Comparison of ENCODE assay signal across 8 cellular contexts in genomic region chr19:58154679-58155648, GRCh38. TPM values are rescaled to one million over a fixed set of nuclear protein-coding genes. Genes with fewer than 3 reads are reported as not detected.
A peak's percentile ranks its signal among the peaks of the same experiment; 100 is the strongest.
DNase-seq lines count a peak whose midpoint lies in the region; FAIRE-seq and TF ChIP-seq lines count a peak whose summit lies in the region.

No MANE protein-coding gene starts in this region.

- no peaks in the 10 kb centered on the region for H3K36me3 ChIP-seq in HUES64 (ENCODE audit: insufficient read depth, low read length)

- peaks cover 35% of the 10 kb centered on the region for H3K36me3 Mint-ChIP-seq in nephron (ENCODE audit: low read depth)

- H3K27me3 ChIP-seq in HUES64 (ENCODE audit: insufficient read depth, low read length) = no peaks in the 10 kb centered on the region

- H3K4me3 ChIP-seq in HUES64 (ENCODE audit: low read length) = peak overlapping the region; percentile 98

- peak; percentile 93 for DNase-seq in COR-L47 (lab: John Stamatoyannopoulos, UW)
- peak; percentile 96 for DNase-seq in GM20000 (ENCODE audit: low spot score)
- peak; percentile 76 for DNase-seq in RCC 7860 (ENCODE audit: low spot score)
- peak; percentile 80 for DNase-seq in activated gamma-delta T cell (lab: John Stamatoyannopoulos, UW)
- peak; percentile 84 for DNase-seq in fibroblast of the conjunctiva (ENCODE audit: low read depth)
- DNase-seq in stimulated activated naive CD4-positive, alpha-beta T cell treated with Interleukin-2 at 50 U/mL for 16 hours (lab: John Stamatoyannopoulos, UW) = peak; percentile 95

- H3K4me3 Mint-ChIP-seq in nephron = peak overlapping the region; percentile 84 to 93 (median 91)

- 9% methylated on average over 83 of the region's 85 CpGs for WGBS in HUES64

- TF ChIP-seq CTCF in GM20000 (IDR thresholded peaks at IDR 0.05; ENCODE audit: extremely low read depth, missing control alignments) = peak; percentile 97
- peak; percentile 98 to 99 (median 98) for TF ChIP-seq CTCF in nephron (IDR thresholded peaks at IDR 0.05; ENCODE audit: unreplicated experiment in 3 of 3)

- no peaks in the 10 kb centered on the region for H3K9me3 ChIP-seq in HUES64 (ENCODE audit: insufficient read depth, low read depth, low read length)

- peaks cover 45% of the 10 kb centered on the region for H3K9me3 Mint-ChIP-seq in nephron

- no peak for FAIRE-seq in RCC 7860 (lab: Jason Lieb, UNC)

- peak overlapping the region; percentile 77 to 93 (median 90) for H3K27ac Mint-ChIP-seq in nephron

- H3K27me3 Mint-ChIP-seq in nephron (ENCODE audit: low read depth) = no peaks in the 10 kb centered on the region

- no peaks in the 10 kb centered on the region; the same call in 1 of the 2 replicates for H3K4me1 ChIP-seq in HUES64 (ENCODE audit: insufficient read depth, low read length)

- peak overlapping the region; percentile 76 for H3K27ac ChIP-seq in HUES64 (ENCODE audit: low read depth, low read length)

- peak overlapping the region; percentile 94 for H3K9ac ChIP-seq in HUES64 (ENCODE audit: low read depth, low read length)

- peaks cover 2% of the 10 kb centered on the region for H3K4me1 Mint-ChIP-seq in nephron

RNA-seq across cellular contexts. Expression of gene ZNF329, which starts 4.4 kb away (rescaled TPM):
- 6.1 TPM for polyA plus RNA-seq in HUES64 (2013, experiment 1 of 2)
- 8.6 TPM for polyA plus RNA-seq in HUES64 (2013, experiment 2 of 2)

RNA-seq across cellular contexts. Expression of gene ZNF274, which starts 27.9 kb away (rescaled TPM):
- 13.5 TPM for polyA plus RNA-seq in HUES64 (2013, experiment 1 of 2)
- 15.8 TPM for polyA plus RNA-seq in HUES64 (2013, experiment 2 of 2)

RNA-seq across cellular contexts. Expression of gene ZSCAN18, which starts 56.9 kb away (rescaled TPM):
- 23.3 TPM for polyA plus RNA-seq in HUES64 (2013, experiment 1 of 2)
- polyA plus RNA-seq in HUES64 (2013, experiment 2 of 2) = 30.9 TPM

Comparison
In these comparisons a context has a peak if more than half of its experiments do, and no peak if none do; other contexts are left out.
1. Peak in every context shown above with its lines: DNase-seq, H3K4me3 ChIP-seq and H3K27ac ChIP-seq.